ENCODE assay signal across 1 cellular context in the genomic region with DNA sequence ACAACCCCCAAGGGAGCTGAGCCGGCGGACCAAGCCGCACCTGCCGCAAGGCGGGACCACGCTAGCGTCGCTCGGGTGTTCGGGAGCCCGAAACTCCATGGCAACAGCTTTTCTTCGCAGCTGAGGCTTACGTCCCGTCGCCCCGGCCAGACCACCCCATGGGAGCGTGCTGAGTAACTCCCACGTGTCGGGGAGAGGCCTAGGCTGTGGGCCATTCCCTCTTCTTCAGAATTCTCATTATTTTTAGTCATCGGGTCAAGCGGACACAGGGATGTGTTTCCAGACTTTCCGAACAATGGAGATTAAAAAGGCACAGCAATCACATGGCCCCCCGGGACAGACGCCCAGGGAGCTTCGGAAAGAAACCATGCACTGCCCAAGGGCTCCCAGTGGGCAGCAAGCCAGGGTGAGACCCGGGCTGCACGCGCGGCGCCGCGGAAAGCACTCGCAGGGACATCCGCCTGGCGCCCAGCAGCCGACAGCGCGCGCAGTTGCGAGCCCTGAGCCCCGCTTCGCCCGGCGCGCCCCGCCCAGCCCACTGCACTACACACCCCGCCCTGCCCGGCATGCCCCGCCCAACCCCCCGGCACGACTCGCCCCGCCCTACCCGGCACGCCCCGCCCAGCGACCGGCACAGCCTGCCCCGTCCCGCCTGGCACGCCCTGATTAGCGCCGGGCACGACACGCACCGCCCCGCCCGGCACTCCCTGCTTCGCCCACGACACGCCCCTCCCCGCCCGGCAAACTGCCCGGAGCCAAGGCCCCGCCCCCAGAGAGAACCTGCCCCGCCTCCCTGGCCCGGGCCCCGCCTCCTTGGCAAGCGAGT.
TF ChIP-seq lines count a peak whose summit lies in the region.

No MANE protein-coding gene starts in this region.

TF ChIP-seq in HepG2, 621 proteins besides CTCF, POLR2A, EP300 and RAD21 (continued from another document and continues in another):
- no peak for TF ChIP-seq REST (IDR thresholded peaks at IDR 0.05; ENCODE audit: borderline replicate concordance in 1 of 2, low read depth in 1 of 2, low read length in 2 of 2)
- TF ChIP-seq ZNF513 (CRISPR knock-in tag; conservative IDR thresholded peaks at IDR 0.05): no peak
- TF ChIP-seq JUN (CRISPR knock-in tag; IDR thresholded peaks at IDR 0.05): no peak
- TF ChIP-seq, protein P1, sequence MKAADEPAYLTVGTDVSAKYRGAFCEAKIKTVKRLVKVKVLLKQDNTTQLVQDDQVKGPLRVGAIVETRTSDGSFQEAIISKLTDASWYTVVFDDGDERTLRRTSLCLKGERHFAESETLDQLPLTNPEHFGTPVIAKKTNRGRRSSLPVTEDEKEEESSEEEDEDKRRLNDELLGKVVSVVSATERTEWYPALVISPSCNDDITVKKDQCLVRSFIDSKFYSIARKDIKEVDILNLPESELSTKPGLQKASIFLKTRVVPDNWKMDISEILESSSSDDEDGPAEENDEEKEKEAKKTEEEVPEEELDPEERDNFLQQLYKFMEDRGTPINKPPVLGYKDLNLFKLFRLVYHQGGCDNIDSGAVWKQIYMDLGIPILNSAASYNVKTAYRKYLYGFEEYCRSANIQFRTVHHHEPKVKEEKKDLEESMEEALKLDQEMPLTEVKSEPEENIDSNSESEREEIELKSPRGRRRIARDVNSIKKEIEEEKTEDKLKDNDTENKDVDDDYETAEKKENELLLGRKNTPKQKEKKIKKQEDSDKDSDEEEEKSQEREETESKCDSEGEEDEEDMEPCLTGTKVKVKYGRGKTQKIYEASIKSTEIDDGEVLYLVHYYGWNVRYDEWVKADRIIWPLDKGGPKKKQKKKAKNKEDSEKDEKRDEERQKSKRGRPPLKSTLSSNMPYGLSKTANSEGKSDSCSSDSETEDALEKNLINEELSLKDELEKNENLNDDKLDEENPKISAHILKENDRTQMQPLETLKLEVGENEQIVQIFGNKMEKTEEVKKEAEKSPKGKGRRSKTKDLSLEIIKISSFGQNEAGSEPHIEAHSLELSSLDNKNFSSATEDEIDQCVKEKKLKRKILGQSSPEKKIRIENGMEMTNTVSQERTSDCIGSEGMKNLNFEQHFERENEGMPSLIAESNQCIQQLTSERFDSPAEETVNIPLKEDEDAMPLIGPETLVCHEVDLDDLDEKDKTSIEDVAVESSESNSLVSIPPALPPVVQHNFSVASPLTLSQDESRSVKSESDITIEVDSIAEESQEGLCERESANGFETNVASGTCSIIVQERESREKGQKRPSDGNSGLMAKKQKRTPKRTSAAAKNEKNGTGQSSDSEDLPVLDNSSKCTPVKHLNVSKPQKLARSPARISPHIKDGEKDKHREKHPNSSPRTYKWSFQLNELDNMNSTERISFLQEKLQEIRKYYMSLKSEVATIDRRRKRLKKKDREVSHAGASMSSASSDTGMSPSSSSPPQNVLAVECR (CRISPR knock-in tag; IDR thresholded peaks at IDR 0.05; ENCODE audit: borderline replicate concordance): peak; percentile 44; the same call in 1 of the 2 replicates
- TF ChIP-seq, protein P2, sequence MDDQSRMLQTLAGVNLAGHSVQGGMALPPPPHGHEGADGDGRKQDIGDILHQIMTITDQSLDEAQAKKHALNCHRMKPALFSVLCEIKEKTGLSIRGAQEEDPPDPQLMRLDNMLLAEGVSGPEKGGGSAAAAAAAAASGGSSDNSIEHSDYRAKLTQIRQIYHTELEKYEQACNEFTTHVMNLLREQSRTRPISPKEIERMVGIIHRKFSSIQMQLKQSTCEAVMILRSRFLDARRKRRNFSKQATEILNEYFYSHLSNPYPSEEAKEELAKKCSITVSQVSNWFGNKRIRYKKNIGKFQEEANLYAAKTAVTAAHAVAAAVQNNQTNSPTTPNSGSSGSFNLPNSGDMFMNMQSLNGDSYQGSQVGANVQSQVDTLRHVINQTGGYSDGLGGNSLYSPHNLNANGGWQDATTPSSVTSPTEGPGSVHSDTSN (CRISPR knock-in tag; IDR thresholded peaks at IDR 0.05; ENCODE audit: borderline replicate concordance): no peak
- TF ChIP-seq SATB2 (CRISPR knock-in tag; IDR thresholded peaks at IDR 0.05): no peak
- TF ChIP-seq, protein P3, sequence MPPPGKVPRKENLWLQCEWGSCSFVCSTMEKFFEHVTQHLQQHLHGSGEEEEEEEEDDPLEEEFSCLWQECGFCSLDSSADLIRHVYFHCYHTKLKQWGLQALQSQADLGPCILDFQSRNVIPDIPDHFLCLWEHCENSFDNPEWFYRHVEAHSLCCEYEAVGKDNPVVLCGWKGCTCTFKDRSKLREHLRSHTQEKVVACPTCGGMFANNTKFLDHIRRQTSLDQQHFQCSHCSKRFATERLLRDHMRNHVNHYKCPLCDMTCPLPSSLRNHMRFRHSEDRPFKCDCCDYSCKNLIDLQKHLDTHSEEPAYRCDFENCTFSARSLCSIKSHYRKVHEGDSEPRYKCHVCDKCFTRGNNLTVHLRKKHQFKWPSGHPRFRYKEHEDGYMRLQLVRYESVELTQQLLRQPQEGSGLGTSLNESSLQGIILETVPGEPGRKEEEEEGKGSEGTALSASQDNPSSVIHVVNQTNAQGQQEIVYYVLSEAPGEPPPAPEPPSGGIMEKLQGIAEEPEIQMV (CRISPR knock-in tag; IDR thresholded peaks at IDR 0.05; ENCODE audit: low read depth): 0 out of 2 replicates have a peak, but pooled peaks have one; percentile 49
- no peak for TF ChIP-seq TAF15 (IDR thresholded peaks at IDR 0.05; ENCODE audit: low read depth, low read length, poor library complexity, severe bottlenecking)
- peak; percentile 30 for TF ChIP-seq UBTF (CRISPR knock-in tag; IDR thresholded peaks at IDR 0.05)
- peak; percentile 25; the same call in 1 of the 2 replicates for TF ChIP-seq PATZ1 (CRISPR knock-in tag; IDR thresholded peaks at IDR 0.05)
- TF ChIP-seq, protein P4, sequence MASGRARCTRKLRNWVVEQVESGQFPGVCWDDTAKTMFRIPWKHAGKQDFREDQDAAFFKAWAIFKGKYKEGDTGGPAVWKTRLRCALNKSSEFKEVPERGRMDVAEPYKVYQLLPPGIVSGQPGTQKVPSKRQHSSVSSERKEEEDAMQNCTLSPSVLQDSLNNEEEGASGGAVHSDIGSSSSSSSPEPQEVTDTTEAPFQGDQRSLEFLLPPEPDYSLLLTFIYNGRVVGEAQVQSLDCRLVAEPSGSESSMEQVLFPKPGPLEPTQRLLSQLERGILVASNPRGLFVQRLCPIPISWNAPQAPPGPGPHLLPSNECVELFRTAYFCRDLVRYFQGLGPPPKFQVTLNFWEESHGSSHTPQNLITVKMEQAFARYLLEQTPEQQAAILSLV (CRISPR knock-in tag; IDR thresholded peaks at IDR 0.05; ENCODE audit: borderline replicate concordance): peak; percentile 38; the same call in 1 of the 2 replicates
- TF ChIP-seq NCOR1 (IDR thresholded peaks at IDR 0.05; ENCODE audit: borderline replicate concordance, low read length): no peak
- TF ChIP-seq, protein P5, sequence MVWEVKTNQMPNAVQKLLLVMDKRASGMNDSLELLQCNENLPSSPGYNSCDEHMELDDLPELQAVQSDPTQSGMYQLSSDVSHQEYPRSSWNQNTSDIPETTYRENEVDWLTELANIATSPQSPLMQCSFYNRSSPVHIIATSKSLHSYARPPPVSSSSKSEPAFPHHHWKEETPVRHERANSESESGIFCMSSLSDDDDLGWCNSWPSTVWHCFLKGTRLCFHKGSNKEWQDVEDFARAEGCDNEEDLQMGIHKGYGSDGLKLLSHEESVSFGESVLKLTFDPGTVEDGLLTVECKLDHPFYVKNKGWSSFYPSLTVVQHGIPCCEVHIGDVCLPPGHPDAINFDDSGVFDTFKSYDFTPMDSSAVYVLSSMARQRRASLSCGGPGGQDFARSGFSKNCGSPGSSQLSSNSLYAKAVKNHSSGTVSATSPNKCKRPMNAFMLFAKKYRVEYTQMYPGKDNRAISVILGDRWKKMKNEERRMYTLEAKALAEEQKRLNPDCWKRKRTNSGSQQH (CRISPR knock-in tag; IDR thresholded peaks at IDR 0.05; ENCODE audit: low read depth): no peak
- TF ChIP-seq AFF4 (CRISPR knock-in tag; IDR thresholded peaks at IDR 0.05): no peak
- TF ChIP-seq ZNF484 (CRISPR knock-in tag; IDR thresholded peaks at IDR 0.05; ENCODE audit: borderline replicate concordance, low read depth): no peak
- no peak for TF ChIP-seq TOE1 (CRISPR knock-in tag; IDR thresholded peaks at IDR 0.05)
- no peak for TF ChIP-seq ELF4 (CRISPR knock-in tag; IDR thresholded peaks at IDR 0.05; ENCODE audit: borderline replicate concordance)
- no peak for TF ChIP-seq ZNF549 (CRISPR knock-in tag; IDR thresholded peaks at IDR 0.05)
